In genomic region chr17:80510132-80510531, GRCh38 we compare ENCODE assay signal across 31 cellular contexts. TPM values are rescaled to one million over a fixed set of nuclear protein-coding genes. Genes with fewer than 3 reads are reported as not detected.
"Had no signal": no experiment of that assay in that cellular context is flagged by ENCODE, and none has a peak within 500 bp of the region (broad histone marks: within the 10 kb centered on the region; RNA-seq: fewer than 3 reads in every experiment).

No MANE protein-coding gene starts in this region.

- H3K4me1 ChIP-seq: parathyroid adenoma, psoas muscle, spleen, transverse colon, upper lobe of left lung, vagina had no signal

- H3K9me3 Mint-ChIP-seq: naive thymus-derived CD8-positive, alpha-beta T cell; nephron progenitor cell; neural crest cell; stimulated activated memory B cell treated with anti-CD40 and anti-IgM and Interleukin-4, amounts not matched to agents 10 μg/mL and 1 μg/mL and 100 μg/mL, for 72 hours; stimulated activated naive CD8-positive, alpha-beta T cell treated with anti-CD3 and anti-CD28 coated beads, Interleukin-15, amount 100 ng/mL, for 72 hours had no signal

- H3K4me1 Mint-ChIP-seq: naive B cell; naive thymus-derived CD8-positive, alpha-beta T cell; neural crest cell; stimulated activated memory B cell treated with anti-CD40 and anti-IgM and Interleukin-4, amounts not matched to agents 10 μg/mL and 1 μg/mL and 100 μg/mL, for 72 hours had no signal

- H3K79me2 ChIP-seq: parathyroid adenoma had no signal

- H3K36me3 Mint-ChIP-seq: naive B cell; naive thymus-derived CD8-positive, alpha-beta T cell; stimulated activated memory B cell treated with anti-CD40 and anti-IgM and Interleukin-4, amounts not matched to agents 10 μg/mL and 1 μg/mL and 100 μg/mL, for 72 hours had no signal

- H2AFZ ChIP-seq: parathyroid adenoma had no signal

- H3K9me3 ChIP-seq: ovary, psoas muscle, spleen, suprapubic skin, testis, tibial artery, transverse colon, upper lobe of left lung, vagina had no signal

- H3K27me3 ChIP-seq: ovary, testis, upper lobe of left lung, vagina had no signal

- H3K36me3 ChIP-seq: ovary, spleen, suprapubic skin, tibial artery, transverse colon, upper lobe of left lung, vagina had no signal

- H3K9ac ChIP-seq: parathyroid adenoma had no signal

- H3K4me3 Mint-ChIP-seq: naive B cell; naive thymus-derived CD8-positive, alpha-beta T cell; nephron progenitor cell; neural crest cell; stimulated activated memory B cell treated with anti-CD40 and anti-IgM and Interleukin-4, amounts not matched to agents 10 μg/mL and 1 μg/mL and 100 μg/mL, for 72 hours; stimulated activated naive CD8-positive, alpha-beta T cell treated with anti-CD3 and anti-CD28 coated beads, Interleukin-15, amount 100 ng/mL, for 72 hours had no signal

- H3K4me2 ChIP-seq: smooth muscle cell had no signal

- ATAC-seq: naive thymus-derived CD8-positive, alpha-beta T cell; psoas muscle; right cardiac atrium; sciatic nerve; stimulated activated memory B cell treated with anti-CD40 and anti-IgM and Interleukin-4, amounts not matched to agents 10 μg/mL and 1 μg/mL and 100 μg/mL, for 72 hours; stimulated activated naive CD8-positive, alpha-beta T cell treated with anti-CD3 and anti-CD28 coated beads, Interleukin-15, amount 100 ng/mL, for 72 hours had no signal

- H3K27ac Mint-ChIP-seq: naive B cell; naive thymus-derived CD8-positive, alpha-beta T cell; nephron progenitor cell; progenitor cell of endocrine pancreas; stimulated activated memory B cell treated with anti-CD40 and anti-IgM and Interleukin-4, amounts not matched to agents 10 μg/mL and 1 μg/mL and 100 μg/mL, for 72 hours; stimulated activated naive CD8-positive, alpha-beta T cell treated with anti-CD3 and anti-CD28 coated beads, Interleukin-15, amount 100 ng/mL, for 72 hours had no signal

- DNase-seq: naive B cell; naive thymus-derived CD8-positive, alpha-beta T cell; nephron progenitor cell; occipital lobe; ovary; psoas muscle; right cardiac atrium; spleen; stimulated activated CD4-positive, alpha-beta T cell treated with anti-CD3 and anti-CD28 coated beads, Interleukin-12 subunit alpha, Interleukin-12 subunit beta, amount 100 ng/mL, for 4 hours; stimulated activated CD4-positive, alpha-beta T cell treated with anti-CD3 and anti-CD28 coated beads, Interleukin-1b, Interleukin-23, amount 100 ng/mL, for 48 hours; stimulated activated CD4-positive, alpha-beta T cell treated with anti-CD3 and anti-CD28 coated beads, Interleukin-4, amount 100 ng/mL, for 1 hour; stimulated activated CD4-positive, alpha-beta T cell treated with anti-CD3 and anti-CD28 coated beads, Interleukin-4, amount 100 ng/mL, for 4 hours; stimulated activated CD8-positive, alpha-beta memory T cell treated with anti-CD3 and anti-CD28 coated beads, Interleukin-4, amount 100 ng/mL, for 48 hours; stimulated activated naive CD4-positive, alpha-beta T cell; stimulated activated naive CD8-positive, alpha-beta T cell treated with anti-CD3 and anti-CD28 coated beads, Interleukin-15, amount 100 ng/mL, for 72 hours; stimulated activated naive CD8-positive, alpha-beta T cell treated with anti-CD3 and anti-CD28 coated beads, Interleukin-15, Interleukin-2, amounts not matched to agents 100 U/mL and 50 U/mL, for 24 hours; substantia nigra; testis; tibial artery; transverse colon had no signal

- H3K27ac ChIP-seq: ovary, parathyroid adenoma, psoas muscle, skin epidermis, spleen, suprapubic skin, testis, tibial artery, transverse colon, upper lobe of left lung, vagina had no signal

- H3K4me3 ChIP-seq: ovary, psoas muscle, skin epidermis, smooth muscle cell, spleen, suprapubic skin, testis, tibial artery, transverse colon, upper lobe of left lung, vagina had no signal

RNA-seq across cellular contexts. Expression of gene NPTX1, which starts 33.7 kb away (rescaled TPM):
- total RNA-seq: naive thymus-derived CD8-positive, alpha-beta T cell; progenitor cell of endocrine pancreas; renal cortical epithelial cell; right cardiac atrium had no signal
- polyA plus RNA-seq: naive thymus-derived CD8-positive, alpha-beta T cell had no signal
